26 cellular contexts compared by ENCODE assay signal in the genomic region with DNA sequence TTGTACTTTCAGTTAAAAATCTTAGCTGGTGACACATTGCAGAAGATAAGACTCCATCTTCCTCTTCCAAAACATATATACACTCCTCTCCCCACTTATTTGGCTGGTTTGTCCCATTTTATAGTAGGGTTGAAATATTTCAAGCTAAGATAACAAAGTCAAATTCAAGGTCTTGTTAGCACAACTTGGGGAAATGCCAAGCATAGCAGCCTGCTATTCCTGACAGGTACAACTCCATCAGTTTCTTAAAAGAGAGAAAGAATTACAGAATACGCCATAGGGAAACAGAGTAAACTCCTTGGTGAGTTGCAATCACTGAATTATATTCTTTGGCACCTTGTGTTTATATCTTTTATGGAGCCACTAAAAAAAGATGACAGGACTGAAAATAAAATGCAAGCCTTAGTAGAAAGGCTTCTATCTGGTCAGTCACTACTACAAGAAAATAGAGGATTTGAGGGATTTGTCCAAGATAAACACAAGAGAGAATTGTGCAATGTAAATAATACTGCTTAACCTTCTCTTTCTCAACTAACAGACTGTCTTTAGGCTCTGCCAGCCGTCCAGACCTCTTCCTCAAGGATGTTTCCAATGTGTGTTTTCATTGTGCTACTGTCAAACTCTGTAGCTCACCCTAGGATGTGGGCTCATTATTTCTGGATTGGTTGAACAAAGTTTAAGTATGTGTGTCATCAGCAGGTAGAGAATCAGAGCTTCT.
DNase-seq lines count a peak whose midpoint lies in the region; ATAC-seq, FAIRE-seq and TF ChIP-seq lines count a peak whose summit lies in the region.
"Had no signal": no experiment of that assay in that cellular context is flagged by ENCODE, and none has a peak within 500 bp of the region (broad histone marks: within the 10 kb centered on the region; RNA-seq: fewer than 3 reads in every experiment).

No MANE protein-coding gene starts in this region.

- H3K4me2 ChIP-seq in GM23248 (ENCODE audit: unreplicated experiment) (no peak overlapping the region), astrocyte (ENCODE audit: low read length) (no peak overlapping the region)

- H3K36me3 ChIP-seq in GM23248 (ENCODE audit: low read depth) (no peaks in the 10 kb centered on the region), astrocyte (ENCODE audit: insufficient read depth, low read length) (no peaks in the 10 kb centered on the region), thyroid gland (no peaks in the 10 kb centered on the region)
- H3K36me3 ChIP-seq: left ventricle myocardium inferior had no signal

- H3K27ac Mint-ChIP-seq in astrocyte (ENCODE audit: unreplicated experiment), result no peak overlapping the region
- no peak overlapping the region for H3K27ac Mint-ChIP-seq in osteocyte (ENCODE audit: unreplicated experiment)
- H3K27ac Mint-ChIP-seq in natural killer cell, result no peak overlapping the region
- H3K27ac Mint-ChIP-seq: activated naive CD8-positive, alpha-beta T cell; activated T-helper 1 cell treated with anti-CD3 and anti-CD28 coated beads, Interleukin-12 subunit alpha, Interleukin-12 subunit beta, Interleukin-2, Interleukin-4 antibody, amounts not matched to agents 30 ng/mL and 10 ng/mL and 1 ng/mL, durations not matched to agents 14 hours and 24 hours and 36 hours; CD14-positive monocyte; IgD-negative memory B cell; stimulated activated memory B cell treated with anti-CD40 and anti-IgM and Interleukin-4, amounts not matched to agents 10 μg/mL and 1 μg/mL and 100 μg/mL, for 72 hours had no signal

- H3K27ac ChIP-seq in GM23248, result no peak overlapping the region
- no peak overlapping the region for H3K27ac ChIP-seq in astrocyte (ENCODE audit: low read depth, low read length)
- no peak overlapping the region for H3K27ac ChIP-seq in thyroid gland
- H3K27ac ChIP-seq: epithelial cell of prostate, HL-60, left ventricle myocardium inferior, RWPE1 had no signal

- no peak overlapping the region for H3K4me3 Mint-ChIP-seq in astrocyte (ENCODE audit: unreplicated experiment)
- no peak overlapping the region for H3K4me3 Mint-ChIP-seq in osteocyte (ENCODE audit: unreplicated experiment)
- no peak overlapping the region for H3K4me3 Mint-ChIP-seq in natural killer cell
- H3K4me3 Mint-ChIP-seq: activated naive CD8-positive, alpha-beta T cell; activated T-helper 1 cell treated with anti-CD3 and anti-CD28 coated beads, Interleukin-12 subunit alpha, Interleukin-12 subunit beta, Interleukin-2, Interleukin-4 antibody, amounts not matched to agents 30 ng/mL and 10 ng/mL and 1 ng/mL, durations not matched to agents 14 hours and 24 hours and 36 hours; CD14-positive monocyte; IgD-negative memory B cell; stimulated activated memory B cell treated with anti-CD40 and anti-IgM and Interleukin-4, amounts not matched to agents 10 μg/mL and 1 μg/mL and 100 μg/mL, for 72 hours had no signal

- no peaks in the 10 kb centered on the region for H3K9me2 ChIP-seq in GM23248 (ENCODE audit: insufficient read depth)

- H3K36me3 Mint-ChIP-seq in astrocyte (ENCODE audit: low read depth, unreplicated experiment) (peaks cover 3% of the 10 kb centered on the region), osteocyte (ENCODE audit: unreplicated experiment) (no peaks in the 10 kb centered on the region), natural killer cell (no peaks in the 10 kb centered on the region)
- H3K36me3 Mint-ChIP-seq: activated naive CD8-positive, alpha-beta T cell; CD14-positive monocyte; IgD-negative memory B cell; stimulated activated memory B cell treated with anti-CD40 and anti-IgM and Interleukin-4, amounts not matched to agents 10 μg/mL and 1 μg/mL and 100 μg/mL, for 72 hours had no signal

- intact Hi-C loops in thyroid gland (cut with DNase I), result no loop called here
- intact Hi-C loops in natural killer cell (cut with micrococcal nuclease), result no loop called here

- DNase-seq in GM23248 (peak; percentile 53), astrocyte (ENCODE audit: low read depth) (peak; percentile 26), fibroblast of villous mesenchyme (ENCODE audit: low read depth) (peak; percentile 91), thyroid gland (peak; percentile 13 to 28), NCI-H2227 treated with DMSO at 0.1 percent for 48 hours (lab: John Stamatoyannopoulos, UW) (no peak), osteocyte (ENCODE audit: extremely low spot score, unreplicated experiment) (no peak), natural killer cell (no peak)
- DNase-seq: activated CD4-positive, alpha-beta T cell treated with anti-CD3 and anti-CD28 coated beads for 1 hour; GF-D8; glutamatergic neuron; left ventricle myocardium inferior; MV-4-11; NCI-H187; NCI-H446; nucleus accumbens; right cardiac atrium had no signal

- H3K4me3 ChIP-seq in GM23248 (no peak overlapping the region), astrocyte (ENCODE audit: insufficient read depth, low read depth, low read length) (no peak overlapping the region), fibroblast of villous mesenchyme (ENCODE audit: low read depth, low read length) (no peak overlapping the region), thyroid gland (replicated peaks in 1 of 3) (no peak overlapping the region)
- H3K4me3 ChIP-seq: left ventricle myocardium inferior had no signal

- H3F3A ChIP-seq in GM23248 (ENCODE audit: insufficient read depth), result no peaks in the 10 kb centered on the region

- TF ChIP-seq POLR2A in thyroid gland (IDR thresholded peaks at IDR 0.05), result no peak

- H3K27me3 Mint-ChIP-seq in astrocyte (ENCODE audit: low read depth, unreplicated experiment), result peaks cover 1% of the 10 kb centered on the region
- peaks cover 25% of the 10 kb centered on the region for H3K27me3 Mint-ChIP-seq in osteocyte (ENCODE audit: unreplicated experiment)
- H3K27me3 Mint-ChIP-seq in natural killer cell (ENCODE audit: low read depth in 2 of 2), result no peaks in the 10 kb centered on the region
- H3K27me3 Mint-ChIP-seq: activated naive CD8-positive, alpha-beta T cell had no signal

- H3K27me3 ChIP-seq in GM23248 (replicated peaks; ENCODE audit: insufficient read depth), result no peaks in the 10 kb centered on the region
- H3K27me3 ChIP-seq in astrocyte (ENCODE audit: insufficient read depth, low read length), result no peaks in the 10 kb centered on the region
- H3K27me3 ChIP-seq in thyroid gland, result no peaks in the 10 kb centered on the region

- H3K9ac ChIP-seq in GM23248, result no peak overlapping the region
- H3K9ac ChIP-seq in astrocyte (ENCODE audit: low read length), result no peak overlapping the region

- no peak for ATAC-seq in natural killer cell
- ATAC-seq: right cardiac atrium; stimulated activated memory B cell treated with anti-CD40 and anti-IgM and Interleukin-4, amounts not matched to agents 10 μg/mL and 1 μg/mL and 100 μg/mL, for 72 hours had no signal

- FAIRE-seq in astrocyte (lab: Jason Lieb, UNC), result no peak
- FAIRE-seq: bronchial epithelial cell, GM12891 had no signal

- no peaks in the 10 kb centered on the region for H3K4me1 Mint-ChIP-seq in astrocyte (ENCODE audit: low read depth, unreplicated experiment)
- H3K4me1 Mint-ChIP-seq in osteocyte (ENCODE audit: unreplicated experiment), result peaks cover 14% of the 10 kb centered on the region
- H3K4me1 Mint-ChIP-seq in natural killer cell, result no peaks in the 10 kb centered on the region
- H3K4me1 Mint-ChIP-seq: CD14-positive monocyte; IgD-negative memory B cell; stimulated activated memory B cell treated with anti-CD40 and anti-IgM and Interleukin-4, amounts not matched to agents 10 μg/mL and 1 μg/mL and 100 μg/mL, for 72 hours had no signal

- H3K9me3 ChIP-seq in GM23248 (ENCODE audit: low read depth), result no peaks in the 10 kb centered on the region
- H3K9me3 ChIP-seq in astrocyte (ENCODE audit: insufficient read depth, low read depth, low read length), result no peaks in the 10 kb centered on the region
- H3K9me3 ChIP-seq in thyroid gland, result no peaks in the 10 kb centered on the region

- peaks cover 3% of the 10 kb centered on the region for H3K9me3 Mint-ChIP-seq in astrocyte (ENCODE audit: unreplicated experiment)
- no peaks in the 10 kb centered on the region for H3K9me3 Mint-ChIP-seq in osteocyte (ENCODE audit: unreplicated experiment)
- H3K9me3 Mint-ChIP-seq in natural killer cell, result peaks cover 2 to 13% of the 10 kb centered on the region in 2 donors
- H3K9me3 Mint-ChIP-seq: activated T-helper 1 cell treated with anti-CD3 and anti-CD28 coated beads, Interleukin-12 subunit alpha, Interleukin-12 subunit beta, Interleukin-2, Interleukin-4 antibody, amounts not matched to agents 30 ng/mL and 10 ng/mL and 1 ng/mL, durations not matched to agents 14 hours and 24 hours and 36 hours had no signal

- H3K4me1 ChIP-seq in GM23248 (ENCODE audit: insufficient read depth) (0 out of 2 replicates have a peak, but pooled peaks cover 3% of the 10 kb centered on the region), astrocyte (ENCODE audit: insufficient read depth, low read length) (no peaks in the 10 kb centered on the region), thyroid gland (peaks cover 8 to 15% of the 10 kb centered on the region in 2 donors)
- H3K4me1 ChIP-seq: left ventricle myocardium inferior had no signal

- WGBS in GM23248 (ENCODE audit: low coverage in 1 of 2, low lambda C conversion rate in 2 of 2, missing lambda C conversion rate in 2 of 2), 2 experiments, result 44 to 51% methylated on average over 2 of the region's 2 CpGs
- WGBS in thyroid gland, 2 donors, result 12 to 17% methylated on average over 2 of the region's 2 CpGs

- no peak overlapping the region for H2AFZ ChIP-seq in GM23248
- H2AFZ ChIP-seq in astrocyte (ENCODE audit: low read depth, low read length), result no peak overlapping the region

- no peak for TF ChIP-seq CTCF in astrocyte (IDR thresholded peaks at IDR 0.05; ENCODE audit: insufficient read depth, low read depth, low read length)
- no peak for TF ChIP-seq CTCF in fibroblast of villous mesenchyme (IDR thresholded peaks at IDR 0.05; ENCODE audit: insufficient read depth, low read depth, low read length)
- no peak for TF ChIP-seq CTCF in thyroid gland (IDR thresholded peaks at IDR 0.05)
- no peak for TF ChIP-seq CTCF in osteocyte (IDR thresholded peaks at IDR 0.05)
- no peak for TF ChIP-seq CTCF in natural killer cell (IDR thresholded peaks at IDR 0.05)

- no peaks in the 10 kb centered on the region for H3K79me2 ChIP-seq in GM23248 (ENCODE audit: insufficient read depth)
- H3K79me2 ChIP-seq in astrocyte (ENCODE audit: insufficient read depth, low read length), result no peaks in the 10 kb centered on the region

- H4K20me1 ChIP-seq in GM23248 (ENCODE audit: insufficient read depth), result no peaks in the 10 kb centered on the region
- H4K20me1 ChIP-seq in astrocyte (ENCODE audit: insufficient read depth, low read length), result no peaks in the 10 kb centered on the region

- in situ Hi-C loops in GM23248 (cut with MboI), result no loop called here

Comparison
In these comparisons a context has a peak if more than half of its experiments do, and no peak if none do; other contexts are left out.
1. DNase-seq: peak in GM23248 (single experiment), astrocyte (single experiment), fibroblast of villous mesenchyme (single experiment) and thyroid gland (2 of 2); none in NCI-H2227 treated with DMSO at 0.1 percent for 48 hours (single experiment), osteocyte (single experiment) and natural killer cell (single experiment).